In the genomic region with DNA sequence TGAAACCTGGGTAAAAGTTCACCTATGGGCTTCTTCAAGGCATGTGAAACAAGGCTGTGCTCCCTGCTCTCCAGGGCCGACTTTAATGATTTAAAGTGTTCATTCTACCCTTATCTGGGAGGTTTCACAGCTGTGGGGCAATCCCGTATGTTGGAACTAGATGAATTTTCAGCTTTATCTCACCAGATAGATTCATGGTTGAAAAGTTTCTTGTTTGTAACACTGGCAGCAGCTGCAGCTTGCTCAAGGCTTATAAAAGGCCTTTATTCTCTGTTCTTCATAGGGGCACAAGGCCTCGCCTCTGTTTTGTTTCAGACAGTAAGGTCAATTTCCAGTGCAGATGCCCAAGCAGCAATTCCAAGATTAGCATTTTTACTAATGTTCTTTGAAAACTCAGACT, we compare ENCODE assay signal across 19 cellular contexts.
A peak's percentile ranks its signal among the peaks of the same experiment; 100 is the strongest.
DNase-seq lines count a peak whose midpoint lies in the region; ATAC-seq and TF ChIP-seq lines count a peak whose summit lies in the region.
"Had no signal": no experiment of that assay in that cellular context is flagged by ENCODE, and none has a peak within 500 bp of the region (broad histone marks: within the 10 kb centered on the region; RNA-seq: fewer than 3 reads in every experiment).

No MANE protein-coding gene starts in this region.

- H3K36me3 ChIP-seq in HAP-1 (replicated peaks) (no peaks in the 10 kb centered on the region), left ventricle myocardium inferior (peaks cover 32% of the 10 kb centered on the region), SK-N-SH (replicated peaks in 1 of 2; ENCODE audit: control insufficient read depth in 1 of 2, insufficient read depth in 2 of 2, low read length in 1 of 2) (peaks cover 0 to 8% of the 10 kb centered on the region in 2 experiments)

- H3K9me3 ChIP-seq in HAP-1: no peaks in the 10 kb centered on the region
- no peaks in the 10 kb centered on the region for H3K9me3 ChIP-seq in left ventricle myocardium inferior (replicated peaks)
- no peaks in the 10 kb centered on the region for H3K9me3 ChIP-seq in SK-N-SH

- 90% methylated on average over 3 of the region's 3 CpGs for WGBS in SK-N-SH (ENCODE audit: low lambda C conversion rate)

- in situ Hi-C loops in HAP-1 (cut with MboI; ENCODE audit: low sequenced_read_pairs): no loop called here

- no peaks in the 10 kb centered on the region for H3K27me3 ChIP-seq in HAP-1 (ENCODE audit: low read depth)
- no peaks in the 10 kb centered on the region for H3K27me3 ChIP-seq in left ventricle myocardium inferior (ENCODE audit: low read depth)
- H3K27me3 ChIP-seq in SK-N-SH (ENCODE audit: insufficient read depth): no peaks in the 10 kb centered on the region

- CTCF ChIA-PET in activated CD8-positive, alpha-beta T cell treated with anti-CD3 and anti-CD28 coated beads, Interleukin-2, amount 10 ng/mL, durations not matched to agents 7 days and 5 days (lab: Charles Lee): no interaction called here
- CTCF ChIA-PET in SK-N-SH (lab: Yijun Ruan, JAX): no interaction called here

- H3K79me2 ChIP-seq in SK-N-SH (ENCODE audit: insufficient read depth): no peaks in the 10 kb centered on the region

- TF ChIP-seq CTCF in left ventricle myocardium inferior (IDR thresholded peaks at IDR 0.05; ENCODE audit: borderline replicate concordance): no peak
- no peak for TF ChIP-seq CTCF in SK-N-SH (IDR thresholded peaks at IDR 0.05)

- TF ChIP-seq EP300 in SK-N-SH (IDR thresholded peaks at IDR 0.05; ENCODE audit: borderline replicate concordance in 1 of 2, low read depth in 1 of 2, low read length in 1 of 2): no peak

- ATAC-seq in activated CD8-positive, alpha-beta T cell treated with anti-CD3 and anti-CD28 coated beads, Interleukin-2, amount 10 ng/mL, durations not matched to agents 7 days and 5 days: no peak
- ATAC-seq: activated naive CD8-positive, alpha-beta T cell treated with anti-CD3 and anti-CD28 coated beads, Interleukin-2, amount 50 U/mL, for 24 hours; stimulated activated naive B cell treated with anti-CD40 and anti-IgM and Interleukin-4, amounts not matched to agents 10 μg/mL and 1 μg/mL and 100 μg/mL, for 72 hours had no signal

- H3K27ac ChIP-seq in caudate nucleus (ENCODE audit: low read depth, low read length) (peak overlapping the region; percentile 93), left ventricle myocardium inferior (replicated peaks) (peak overlapping the region; percentile 43), SK-N-SH (ENCODE audit: low read depth in 2 of 2, low read length in 1 of 2) (no peak overlapping the region)
- H3K27ac ChIP-seq: GM23248, SK-N-MC had no signal

- H3K4me3 ChIP-seq in HAP-1 (no peak overlapping the region), left ventricle myocardium inferior (no peak overlapping the region), SK-N-SH (ENCODE audit: low read depth in 2 of 2, low read length in 1 of 2) (no peak overlapping the region)
- H3K4me3 ChIP-seq: GM23248, SK-N-MC had no signal

- H3K27ac Mint-ChIP-seq in activated CD8-positive, alpha-beta T cell treated with anti-CD3 and anti-CD28 coated beads, Interleukin-2, amount 10 ng/mL, durations not matched to agents 7 days and 5 days: no peak overlapping the region
- H3K27ac Mint-ChIP-seq: activated CD4-positive, alpha-beta T cell treated with anti-CD3 and anti-CD28 coated beads, Interleukin-2, amount 10 ng/mL, durations not matched to agents 7 days and 5 days; activated naive CD8-positive, alpha-beta T cell treated with anti-CD3 and anti-CD28 coated beads, Interleukin-2, amount 50 U/mL, for 24 hours; stimulated activated naive B cell treated with anti-CD40 and anti-IgM and Interleukin-4, amounts not matched to agents 10 μg/mL and 1 μg/mL and 100 μg/mL, for 72 hours had no signal

- DNase-seq in HAP-1 (ENCODE audit: low spot score in 2 of 2) (peak; percentile 24 to 41), caudate nucleus (lab: John Stamatoyannopoulos, UW) (peak in 45 of 61 donors; percentile 3 to 88 (median 45)), left ventricle myocardium inferior (no peak), nucleus accumbens (lab: John Stamatoyannopoulos, UW) (peak in 41 of 56 donors; percentile 3 to 83 (median 46)), SK-N-SH (no peak), NOMO-1 treated with dmso at 0.1 percent for 144 hours (lab: John Stamatoyannopoulos, UW; ENCODE audit: unreplicated experiment) (no peak), NCI-H2196 (lab: John Stamatoyannopoulos, UW; ENCODE audit: unreplicated experiment) (no peak)
- no peak for DNase-seq in activated CD8-positive, alpha-beta T cell treated with anti-CD3 and anti-CD28 coated beads, Interleukin-2, amount 10 ng/mL, durations not matched to agents 7 days and 5 days
- DNase-seq: activated CD4-positive, alpha-beta T cell treated with anti-CD3 and anti-CD28 coated beads, Interleukin-2, amount 10 ng/mL, durations not matched to agents 7 days and 5 days; activated naive CD8-positive, alpha-beta T cell treated with anti-CD3 and anti-CD28 coated beads, Interleukin-2, amount 50 U/mL, for 24 hours; activated T-cell treated with anti-CD3 and anti-CD28 coated beads, Interleukin-2, amount 50 U/mL, for 1 hour; CD8-positive, alpha-beta memory T cell; cortex of kidney; GM23248; MM.1S; NCI-H1930; NCI-H524 treated with DMSO at 0.1 percent for 48 hours; stimulated activated naive B cell treated with anti-CD40 and anti-IgM and Interleukin-4, amounts not matched to agents 10 μg/mL and 1 μg/mL and 100 μg/mL, for 72 hours had no signal

- no peaks in the 10 kb centered on the region for H3F3A ChIP-seq in SK-N-SH (replicated peaks; ENCODE audit: insufficient read depth)

- H2AFZ ChIP-seq in SK-N-SH (ENCODE audit: low read depth): no peak overlapping the region
- H2AFZ ChIP-seq: GM23248 had no signal

- H3K9me2 ChIP-seq in SK-N-SH: no peaks in the 10 kb centered on the region

- H3K27me3 Mint-ChIP-seq in activated CD8-positive, alpha-beta T cell treated with anti-CD3 and anti-CD28 coated beads, Interleukin-2, amount 10 ng/mL, durations not matched to agents 7 days and 5 days (ENCODE audit: low read depth): no peaks in the 10 kb centered on the region
- H3K27me3 Mint-ChIP-seq: activated CD4-positive, alpha-beta T cell treated with anti-CD3 and anti-CD28 coated beads, Interleukin-2, amount 10 ng/mL, durations not matched to agents 7 days and 5 days; activated naive CD8-positive, alpha-beta T cell treated with anti-CD3 and anti-CD28 coated beads, Interleukin-2, amount 50 U/mL, for 24 hours; stimulated activated naive B cell treated with anti-CD40 and anti-IgM and Interleukin-4, amounts not matched to agents 10 μg/mL and 1 μg/mL and 100 μg/mL, for 72 hours had no signal

- no peaks in the 10 kb centered on the region for H4K20me1 ChIP-seq in SK-N-SH (ENCODE audit: insufficient read depth)

- peaks cover 17% of the 10 kb centered on the region for H3K36me3 Mint-ChIP-seq in activated CD8-positive, alpha-beta T cell treated with anti-CD3 and anti-CD28 coated beads, Interleukin-2, amount 10 ng/mL, durations not matched to agents 7 days and 5 days (ENCODE audit: low read depth)

- H3K4me2 ChIP-seq in SK-N-SH: no peak overlapping the region

- peaks cover 30% of the 10 kb centered on the region for H3K4me1 ChIP-seq in HAP-1
- peaks cover 6% of the 10 kb centered on the region for H3K4me1 ChIP-seq in left ventricle myocardium inferior
- H3K4me1 ChIP-seq in SK-N-SH (ENCODE audit: control insufficient read depth in 1 of 2, insufficient read depth in 2 of 2, low read depth in 1 of 2, low read length in 1 of 2): no peaks in the 10 kb centered on the region

- POLR2A ChIA-PET in activated CD8-positive, alpha-beta T cell treated with anti-CD3 and anti-CD28 coated beads, Interleukin-2, amount 10 ng/mL, durations not matched to agents 7 days and 5 days (lab: Charles Lee): no interaction called here
- POLR2A ChIA-PET in SK-N-SH (lab: Yijun Ruan, JAX): no interaction called here

- no peak for TF ChIP-seq RAD21 in SK-N-SH (IDR thresholded peaks at IDR 0.05; ENCODE audit: low read length)

- H3K9ac ChIP-seq in SK-N-SH: no peak overlapping the region
- H3K9ac ChIP-seq: GM23248 had no signal

- H3K4me1 Mint-ChIP-seq in activated CD8-positive, alpha-beta T cell treated with anti-CD3 and anti-CD28 coated beads, Interleukin-2, amount 10 ng/mL, durations not matched to agents 7 days and 5 days (ENCODE audit: low read depth): peaks cover 3% of the 10 kb centered on the region
- H3K4me1 Mint-ChIP-seq: activated CD4-positive, alpha-beta T cell treated with anti-CD3 and anti-CD28 coated beads, Interleukin-2, amount 10 ng/mL, durations not matched to agents 7 days and 5 days; activated naive CD8-positive, alpha-beta T cell treated with anti-CD3 and anti-CD28 coated beads, Interleukin-2, amount 50 U/mL, for 24 hours; CD8-positive, alpha-beta memory T cell; stimulated activated naive B cell treated with anti-CD40 and anti-IgM and Interleukin-4, amounts not matched to agents 10 μg/mL and 1 μg/mL and 100 μg/mL, for 72 hours had no signal

- H3K4me3 Mint-ChIP-seq in activated CD8-positive, alpha-beta T cell treated with anti-CD3 and anti-CD28 coated beads, Interleukin-2, amount 10 ng/mL, durations not matched to agents 7 days and 5 days: no peak overlapping the region
- H3K4me3 Mint-ChIP-seq: activated CD4-positive, alpha-beta T cell treated with anti-CD3 and anti-CD28 coated beads, Interleukin-2, amount 10 ng/mL, durations not matched to agents 7 days and 5 days; activated naive CD8-positive, alpha-beta T cell treated with anti-CD3 and anti-CD28 coated beads, Interleukin-2, amount 50 U/mL, for 24 hours; CD8-positive, alpha-beta memory T cell; stimulated activated naive B cell treated with anti-CD40 and anti-IgM and Interleukin-4, amounts not matched to agents 10 μg/mL and 1 μg/mL and 100 μg/mL, for 72 hours had no signal

- no peaks in the 10 kb centered on the region for H3K9me3 Mint-ChIP-seq in activated CD8-positive, alpha-beta T cell treated with anti-CD3 and anti-CD28 coated beads, Interleukin-2, amount 10 ng/mL, durations not matched to agents 7 days and 5 days (ENCODE audit: insufficient read depth)
- H3K9me3 Mint-ChIP-seq: activated naive CD8-positive, alpha-beta T cell treated with anti-CD3 and anti-CD28 coated beads, Interleukin-2, amount 50 U/mL, for 24 hours had no signal

- intact Hi-C loops in left ventricle myocardium inferior (cut with micrococcal nuclease): no loop called here

TF ChIP-seq in SK-N-SH, 30 proteins besides CTCF, POLR2A, EP300 and RAD21 (continues in another document):
- no peak for TF ChIP-seq NRF1 (IDR thresholded peaks at IDR 0.05; ENCODE audit: low read depth, low read length)

Comparison
In these comparisons a context has a peak if more than half of its experiments do, and no peak if none do; other contexts are left out.
1. DNase-seq: peak in HAP-1 (2 of 2), caudate nucleus (45 of 61) and nucleus accumbens (41 of 56); none in left ventricle myocardium inferior (single experiment), activated CD8-positive, alpha-beta T cell treated with anti-CD3 and anti-CD28 coated beads, Interleukin-2, amount 10 ng/mL, durations not matched to agents 7 days and 5 days (single experiment), SK-N-SH (single experiment), NOMO-1 treated with dmso at 0.1 percent for 144 hours (single experiment) and NCI-H2196 (single experiment).
2. H3K27ac ChIP-seq: peak in caudate nucleus (single experiment) and left ventricle myocardium inferior (single experiment); none in SK-N-SH (0 of 2).